ENCODE assay signal across 23 cellular contexts in genomic region chr3:100563652-100564215, GRCh38. TPM values are rescaled to one million over a fixed set of nuclear protein-coding genes. Genes with fewer than 3 reads are reported as not detected.
"Had no signal": no experiment of that assay in that cellular context is flagged by ENCODE, and none has a peak within 500 bp of the region (broad histone marks: within the 10 kb centered on the region; RNA-seq: fewer than 3 reads in every experiment).

No MANE protein-coding gene starts in this region.

- H3K4me3 ChIP-seq: cardiac muscle cell, lower lobe of right lung, transverse colon, vagina had no signal

- H3K36me3 ChIP-seq: lower lobe of right lung, transverse colon had no signal

- ATAC-seq: activated CD4-positive, alpha-beta T cell treated with anti-CD3 and anti-CD28 coated beads for 36 hours; foreskin keratinocyte; left colon; lower lobe of right lung had no signal

- H3K4me1 Mint-ChIP-seq: activated naive CD8-positive, alpha-beta T cell treated with anti-CD3 and anti-CD28 coated beads, Interleukin-2, amount 10 ng/mL, durations not matched to agents 7 days and 5 days had no signal

- H3K36me3 Mint-ChIP-seq: activated naive CD8-positive, alpha-beta T cell treated with anti-CD3 and anti-CD28 coated beads, Interleukin-2, amount 10 ng/mL, durations not matched to agents 7 days and 5 days; mesothelial cell of epicardium had no signal

- H3K4me3 Mint-ChIP-seq: activated CD4-positive, alpha-beta T cell treated with anti-CD3 and anti-CD28 coated beads for 36 hours; activated naive CD8-positive, alpha-beta T cell treated with anti-CD3 and anti-CD28 coated beads, Interleukin-2, amount 10 ng/mL, durations not matched to agents 7 days and 5 days; mesothelial cell of epicardium; stimulated activated naive CD8-positive, alpha-beta T cell treated with anti-CD3 and anti-CD28 coated beads, Interleukin-15, Interleukin-2, amounts not matched to agents 100 ng/mL and 50 ng/mL, for 24 hours had no signal

- DNase-seq: activated CD4-positive, alpha-beta T cell treated with anti-CD3 and anti-CD28 coated beads for 36 hours; activated CD4-positive, alpha-beta T cell treated with anti-CD3 and anti-CD28 coated beads, Interleukin-2, amount 50 U/mL, for 48 hours; activated naive CD4-positive, alpha-beta T cell; activated naive CD8-positive, alpha-beta T cell treated with anti-CD3 and anti-CD28 coated beads, Interleukin-2, amount 10 ng/mL, durations not matched to agents 7 days and 5 days; activated T-cell treated with anti-CD3 and anti-CD28 coated beads for 4 hours; amygdala; dermis blood vessel endothelial cell; effector memory CD4-positive, alpha-beta T cell; foreskin keratinocyte; hippocampal formation; left colon; lower lobe of right lung; retina; T-helper 2 cell; transverse colon had no signal

- H3K27me3 ChIP-seq: cardiac muscle cell, foreskin keratinocyte, transverse colon, vagina had no signal

- H3K9me3 ChIP-seq: lower lobe of right lung, transverse colon, vagina had no signal

- H3K4me1 ChIP-seq: lower lobe of right lung had no signal

- H3K27ac ChIP-seq: foreskin keratinocyte, lower lobe of right lung, transverse colon had no signal

- H3K9me3 Mint-ChIP-seq: activated naive CD8-positive, alpha-beta T cell treated with anti-CD3 and anti-CD28 coated beads, Interleukin-2, amount 10 ng/mL, durations not matched to agents 7 days and 5 days; mesothelial cell of epicardium; stimulated activated naive CD8-positive, alpha-beta T cell treated with anti-CD3 and anti-CD28 coated beads, Interleukin-15, Interleukin-2, amounts not matched to agents 100 ng/mL and 50 ng/mL, for 24 hours had no signal

- H3K27me3 Mint-ChIP-seq: activated CD4-positive, alpha-beta T cell treated with anti-CD3 and anti-CD28 coated beads for 36 hours; activated naive CD8-positive, alpha-beta T cell treated with anti-CD3 and anti-CD28 coated beads, Interleukin-2, amount 10 ng/mL, durations not matched to agents 7 days and 5 days had no signal

- H3K27ac Mint-ChIP-seq: activated CD4-positive, alpha-beta T cell treated with anti-CD3 and anti-CD28 coated beads for 36 hours; activated naive CD8-positive, alpha-beta T cell treated with anti-CD3 and anti-CD28 coated beads, Interleukin-2, amount 10 ng/mL, durations not matched to agents 7 days and 5 days; mesothelial cell of epicardium; stimulated activated naive CD8-positive, alpha-beta T cell treated with anti-CD3 and anti-CD28 coated beads, Interleukin-15, Interleukin-2, amounts not matched to agents 100 ng/mL and 50 ng/mL, for 24 hours had no signal

RNA-seq across cellular contexts. Expression of gene ADGRG7, which starts 45.7 kb away (rescaled TPM):
- total RNA-seq: activated CD4-positive, alpha-beta T cell treated with anti-CD3 and anti-CD28 coated beads for 36 hours; activated naive CD8-positive, alpha-beta T cell treated with anti-CD3 and anti-CD28 coated beads, Interleukin-2, amount 10 ng/mL, durations not matched to agents 7 days and 5 days; dermis blood vessel endothelial cell; fibroblast of lung; foreskin keratinocyte; lower lobe of right lung; mesothelial cell of epicardium; omental fat pad; posterior vena cava; vagina had no signal
- polyA plus RNA-seq: fibroblast of lung, foreskin keratinocyte, neural cell had no signal
